In the genomic region with DNA sequence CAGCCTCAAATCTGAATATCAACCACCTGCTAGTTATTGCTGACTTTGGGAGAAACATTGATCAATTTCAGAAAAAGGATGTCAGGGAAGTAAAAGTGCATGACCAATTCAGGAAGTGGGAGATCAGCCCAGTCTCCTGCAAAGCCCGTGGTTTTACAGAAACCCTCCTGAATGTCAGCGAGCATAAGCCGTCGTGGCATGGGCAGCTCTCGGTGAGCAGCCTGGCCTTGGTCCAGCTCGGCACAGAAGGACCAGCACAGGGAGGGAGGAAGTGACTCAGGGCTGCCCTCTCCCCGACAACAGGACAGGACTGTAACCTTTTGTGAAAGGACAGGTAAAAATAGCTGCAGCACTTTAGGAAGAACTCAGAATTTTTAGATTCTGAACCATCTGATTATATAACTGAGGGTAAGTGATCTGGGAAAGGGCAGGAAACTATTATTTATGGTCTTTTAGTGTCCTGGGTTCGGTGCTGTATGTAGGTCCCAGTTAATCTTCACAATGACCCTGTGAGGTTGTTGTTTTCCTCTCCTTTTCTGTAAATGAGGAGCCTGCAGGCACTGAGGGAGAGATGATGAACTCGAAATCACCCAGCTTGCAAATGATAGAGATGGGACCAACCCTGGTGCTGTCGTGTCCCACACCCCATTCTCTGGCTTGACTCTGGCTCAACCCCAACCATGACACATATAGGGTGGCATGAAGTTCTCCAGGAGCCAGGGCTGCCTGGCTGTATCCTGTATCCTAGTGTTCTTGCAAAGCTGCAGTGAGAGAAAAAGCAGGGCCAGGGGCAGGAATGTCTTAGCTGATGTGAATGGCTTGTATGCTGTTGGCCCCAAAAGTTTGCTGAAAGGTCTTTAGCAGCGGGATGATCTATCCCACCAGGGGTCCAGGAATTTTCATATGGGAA, we compare ENCODE assay signal across 9 cellular contexts. TPM values are rescaled to one million over a fixed set of nuclear protein-coding genes. Genes with fewer than 3 reads are reported as not detected.
DNase-seq lines count a peak whose midpoint lies in the region; FAIRE-seq and TF ChIP-seq lines count a peak whose summit lies in the region.
"Had no signal": no experiment of that assay in that cellular context is flagged by ENCODE, and none has a peak within 500 bp of the region (broad histone marks: within the 10 kb centered on the region; RNA-seq: fewer than 3 reads in every experiment).

No MANE protein-coding gene starts in this region.

- H3K27ac Mint-ChIP-seq in Calu3 (ENCODE audit: unreplicated experiment): no peak overlapping the region
- H3K27ac Mint-ChIP-seq: activated CD8-positive, alpha-beta memory T cell treated with anti-CD3 and anti-CD28 coated beads, Interleukin-2, amount 10 ng/mL, durations not matched to agents 7 days and 5 days had no signal

- H3K4me3 ChIP-seq in MM.1S (ENCODE audit: low read length) (peak overlapping the region; percentile 9; the same call in 1 of the 2 replicates), brain microvascular endothelial cell (ENCODE audit: low read depth, low read length) (no peak overlapping the region), small intestine (ENCODE audit: low read depth in 1 of 2, low read length in 2 of 2) (no peak overlapping the region), esophagus muscularis mucosa (no peak overlapping the region), Peyer's patch (no peak overlapping the region), esophagus squamous epithelium (no peak overlapping the region)

- TF ChIP-seq POLR2A in esophagus muscularis mucosa (IDR thresholded peaks at IDR 0.05; ENCODE audit: low read depth) (no peak), Peyer's patch (IDR thresholded peaks at IDR 0.05) (no peak), esophagus squamous epithelium (IDR thresholded peaks at IDR 0.05) (no peak)

- H3K9me2 ChIP-seq in MM.1S (replicated peaks; ENCODE audit: insufficient read depth, low read length): no peaks in the 10 kb centered on the region

- H3K9me3 Mint-ChIP-seq in Calu3 (ENCODE audit: low read depth, unreplicated experiment): peaks cover 3% of the 10 kb centered on the region

- no peaks in the 10 kb centered on the region for H3K36me3 ChIP-seq in MM.1S (replicated peaks; ENCODE audit: insufficient read depth, low read length)
- H3K36me3 ChIP-seq in brain microvascular endothelial cell (replicated peaks): no peaks in the 10 kb centered on the region
- no peaks in the 10 kb centered on the region for H3K36me3 ChIP-seq in small intestine (ENCODE audit: control insufficient read depth in 2 of 2, insufficient read depth in 2 of 2, low read length in 2 of 2)
- no peaks in the 10 kb centered on the region for H3K36me3 ChIP-seq in esophagus muscularis mucosa
- no peaks in the 10 kb centered on the region for H3K36me3 ChIP-seq in Peyer's patch
- no peaks in the 10 kb centered on the region for H3K36me3 ChIP-seq in esophagus squamous epithelium

- no TSS peak for BruUV-seq in Calu3 (replicated peaks; lab: Mats Ljungman, UMichigan)

- FAIRE-seq in small intestine (lab: Jason Lieb, UNC): no peak

- H2AFZ ChIP-seq in MM.1S (ENCODE audit: low read length): peak overlapping the region; percentile 58

- no peak overlapping the region for H3K9ac ChIP-seq in MM.1S (ENCODE audit: low read length)

- peaks cover 14% of the 10 kb centered on the region; the same call in 1 of the 2 replicates for H3F3A ChIP-seq in MM.1S (ENCODE audit: insufficient read depth, low read length)

- H3K4me3 Mint-ChIP-seq in Calu3 (ENCODE audit: low read depth, unreplicated experiment): no peak overlapping the region
- H3K4me3 Mint-ChIP-seq: activated CD8-positive, alpha-beta memory T cell treated with anti-CD3 and anti-CD28 coated beads, Interleukin-2, amount 10 ng/mL, durations not matched to agents 7 days and 5 days had no signal

- H3K27me3 ChIP-seq in MM.1S (replicated peaks; ENCODE audit: insufficient read depth, low read length) (no peaks in the 10 kb centered on the region), brain microvascular endothelial cell (replicated peaks) (no peaks in the 10 kb centered on the region), small intestine (ENCODE audit: control insufficient read depth in 2 of 2, insufficient read depth in 2 of 2, low read length in 2 of 2) (peaks cover 0 to 3% of the 10 kb centered on the region in 2 donors), esophagus muscularis mucosa (peaks cover 0 to 6% (median 0%) of the 10 kb centered on the region in 4 donors), Peyer's patch (no peaks in the 10 kb centered on the region), esophagus squamous epithelium (peaks cover 0 to 22% (median 0%) of the 10 kb centered on the region in 4 donors)

- H3K9me3 ChIP-seq in MM.1S (replicated peaks; ENCODE audit: insufficient read depth, low read length) (no peaks in the 10 kb centered on the region), small intestine (ENCODE audit: control insufficient read depth, low read depth) (no peaks in the 10 kb centered on the region), esophagus muscularis mucosa (no peaks in the 10 kb centered on the region), Peyer's patch (no peaks in the 10 kb centered on the region), esophagus squamous epithelium (no peaks in the 10 kb centered on the region)

- TF ChIP-seq CTCF in Calu3 (IDR thresholded peaks at IDR 0.05; ENCODE audit: unreplicated experiment): no peak
- TF ChIP-seq CTCF in MM.1S (IDR thresholded peaks at IDR 0.05; ENCODE audit: low read length): no peak
- TF ChIP-seq CTCF in brain microvascular endothelial cell (IDR thresholded peaks at IDR 0.05; ENCODE audit: low read depth, low read length, missing control alignments): no peak
- TF ChIP-seq CTCF in esophagus muscularis mucosa (IDR thresholded peaks at IDR 0.05): no peak
- no peak for TF ChIP-seq CTCF in Peyer's patch (IDR thresholded peaks at IDR 0.05)
- no peak for TF ChIP-seq CTCF in esophagus squamous epithelium (IDR thresholded peaks at IDR 0.05)

- CTCF ChIA-PET in Calu3 (lab: Charles Lee): interaction anchor here (0.6 kb wide), 3 partner anchors 235 to 955 kb away, joined by 3 to 6 read pairs (median 3); no protein-coding TSS in a partner anchor

- H3K27me3 Mint-ChIP-seq in Calu3 (ENCODE audit: unreplicated experiment): no peaks in the 10 kb centered on the region

- H3K4me1 Mint-ChIP-seq in Calu3 (ENCODE audit: low read depth, unreplicated experiment): peaks cover 11% of the 10 kb centered on the region

- H3K27ac ChIP-seq in MM.1S (ENCODE audit: low read length) (peak overlapping the region; percentile 2; the same call in 1 of the 2 replicates), brain microvascular endothelial cell (no peak overlapping the region), small intestine (ENCODE audit: low read depth in 1 of 2, low read length in 1 of 2) (no peak overlapping the region), esophagus muscularis mucosa (replicated peaks in 1 of 4) (no peak overlapping the region), Peyer's patch (no peak overlapping the region), esophagus squamous epithelium (no peak overlapping the region)

- H4K20me1 ChIP-seq in MM.1S (ENCODE audit: insufficient read depth, low read length): no peaks in the 10 kb centered on the region

- WGBS in small intestine, 3 donors: 40 to 45% (median 44%) methylated on average over 11 of the region's 11 CpGs
- 32% methylated on average over 11 of the region's 11 CpGs for WGBS in esophagus muscularis mucosa
- WGBS in esophagus squamous epithelium, 2 donors: 28 to 31% methylated on average over 9 to 10 of the region's 11 CpGs

- TF ChIP-seq EP300 in esophagus muscularis mucosa (IDR thresholded peaks at IDR 0.05): no peak

- H3K36me3 Mint-ChIP-seq in Calu3 (ENCODE audit: insufficient read depth, unreplicated experiment): no peaks in the 10 kb centered on the region
- H3K36me3 Mint-ChIP-seq: activated CD8-positive, alpha-beta memory T cell treated with anti-CD3 and anti-CD28 coated beads, Interleukin-2, amount 10 ng/mL, durations not matched to agents 7 days and 5 days had no signal

- no peaks in the 10 kb centered on the region for H3K79me2 ChIP-seq in MM.1S (ENCODE audit: low read length)

- peak overlapping the region; percentile 63 for H3K4me2 ChIP-seq in MM.1S (ENCODE audit: low read depth, low read length)

- DNase-seq in Calu3: peak; percentile 51
- DNase-seq in MM.1S: peak; percentile 10
- peak; percentile 20 for DNase-seq in brain microvascular endothelial cell
- DNase-seq in medulla oblongata (ENCODE audit: extremely low spot score): peak; percentile 22
- DNase-seq in small intestine: no peak
- DNase-seq in esophagus muscularis mucosa (ENCODE audit: extremely low spot score): no peak
- no peak for DNase-seq in Peyer's patch
- no peak for DNase-seq in esophagus squamous epithelium (lab: John Stamatoyannopoulos, UW)
- DNase-seq: activated CD8-positive, alpha-beta memory T cell treated with anti-CD3 and anti-CD28 coated beads, Interleukin-2, amount 10 ng/mL, durations not matched to agents 7 days and 5 days had no signal

- in situ Hi-C loops in brain microvascular endothelial cell (cut with HindIII; ENCODE audit: low pct_ligation_motif_present, low sequenced_read_pairs): no loop called here

- H3K4me1 ChIP-seq in MM.1S (ENCODE audit: low read length) (peaks cover 22% of the 10 kb centered on the region), small intestine (ENCODE audit: control insufficient read depth in 2 of 2, insufficient read depth in 1 of 2, low read depth in 1 of 2, low read length in 1 of 2) (no peaks in the 10 kb centered on the region), esophagus muscularis mucosa (peaks cover 6 to 14% (median 13%) of the 10 kb centered on the region in 4 donors), Peyer's patch (no peaks in the 10 kb centered on the region), esophagus squamous epithelium (peaks cover 0 to 7% (median 0%) of the 10 kb centered on the region in 3 donors)

- intact Hi-C loops in Calu3 (cut with micrococcal nuclease; ENCODE audit: unreplicated experiment): loop anchor here (5.0 kb wide), 1 partner anchor 578 kb away; no protein-coding TSS in a partner anchor
- intact Hi-C loops in esophagus muscularis mucosa (cut with DNase I): no loop called here
- intact Hi-C loops in esophagus squamous epithelium (cut with DNase I): no loop called here

RNA-seq across cellular contexts. Expression of gene NRN1, which starts 37.7 kb away (rescaled TPM):
- total RNA-seq in Calu3 (2022) (not detected in 2 replicates), esophagus muscularis mucosa (10 to 100 TPM; 12.9 to 24.2 (median 19.7) TPM), Peyer's patch (1 to 10 TPM in 2 of 4 donors, not detected in 2; 1.4 to 2.8 TPM), esophagus squamous epithelium (1 to 10 TPM in 2 of 4 donors, under 1 TPM in 2; 0.19 to 7.1 (median 3.7) TPM)
- polyA plus RNA-seq in small intestine: 10 to 100 TPM in 1 of 3 donors, 1 to 10 TPM in 1, not detected in 1; 3.2 to 13.2 TPM

Comparison
In these comparisons a context has a peak if more than half of its experiments do, and no peak if none do; other contexts are left out.
1. DNase-seq: peak in Calu3 (single experiment), MM.1S (single experiment), brain microvascular endothelial cell (single experiment) and medulla oblongata (single experiment); none in small intestine (single experiment), esophagus muscularis mucosa (single experiment), Peyer's patch (0 of 3) and esophagus squamous epithelium (single experiment).